Comparison of ENCODE assay signal across 16 cellular contexts in genomic region chr1:21891621-21892479, GRCh38. TPM values are rescaled to one million over a fixed set of nuclear protein-coding genes. Genes with fewer than 3 reads are reported as not detected.
DNase-seq lines count a peak whose midpoint lies in the region; TF ChIP-seq lines count a peak whose summit lies in the region.
"Had no signal": no experiment of that assay in that cellular context is flagged by ENCODE, and none has a peak within 500 bp of the region (broad histone marks: within the 10 kb centered on the region; RNA-seq: fewer than 3 reads in every experiment).

No MANE protein-coding gene starts in this region.

- H3K4me1 ChIP-seq in esophagus muscularis mucosa (peaks cover 39 to 55% (median 51%) of the 10 kb centered on the region in 4 donors), stomach smooth muscle (ENCODE audit: control insufficient read depth, insufficient read depth, low read length) (peaks cover 41% of the 10 kb centered on the region)
- H3K4me1 ChIP-seq in effector memory CD4-positive, alpha-beta T cell (ENCODE audit: control insufficient read depth, insufficient read depth, low read length, poor library complexity, severe bottlenecking): no peaks in the 10 kb centered on the region

- no peaks in the 10 kb centered on the region for H3K27me3 ChIP-seq in esophagus muscularis mucosa
- no peaks in the 10 kb centered on the region for H3K27me3 ChIP-seq in stomach smooth muscle (ENCODE audit: control insufficient read depth in 1 of 2, insufficient read depth in 2 of 2, low read length in 2 of 2)
- H3K27me3 ChIP-seq in effector memory CD4-positive, alpha-beta T cell (replicated peaks; ENCODE audit: control insufficient read depth, insufficient read depth, low read length, poor library complexity, severe bottlenecking): no peaks in the 10 kb centered on the region

- no peaks in the 10 kb centered on the region for H3K9me3 ChIP-seq in esophagus muscularis mucosa
- H3K9me3 ChIP-seq in stomach smooth muscle (ENCODE audit: control insufficient read depth in 2 of 2, low read length in 2 of 2): no peaks in the 10 kb centered on the region
- H3K9me3 ChIP-seq in effector memory CD4-positive, alpha-beta T cell (ENCODE audit: control insufficient read depth, low read length): no peaks in the 10 kb centered on the region

- H3K4me3 ChIP-seq in esophagus muscularis mucosa (no peak overlapping the region), stomach smooth muscle (ENCODE audit: low read length in 2 of 2) (no peak overlapping the region)
- no peak overlapping the region for H3K4me3 ChIP-seq in effector memory CD4-positive, alpha-beta T cell (ENCODE audit: insufficient read depth, low read depth, low read length, poor library complexity, severe bottlenecking)
- H3K4me3 ChIP-seq: GM23338 had no signal

- H3K36me3 ChIP-seq in esophagus muscularis mucosa (peaks cover 50 to 96% (median 89%) of the 10 kb centered on the region in 4 donors), stomach smooth muscle (ENCODE audit: control insufficient read depth in 2 of 2, insufficient read depth in 2 of 2, low read length in 2 of 2) (peaks cover 59 to 65% of the 10 kb centered on the region in 2 donors)
- no peaks in the 10 kb centered on the region for H3K36me3 ChIP-seq in effector memory CD4-positive, alpha-beta T cell (ENCODE audit: control insufficient read depth, insufficient read depth, low read length)

- TF ChIP-seq EP300 in esophagus muscularis mucosa (IDR thresholded peaks at IDR 0.05): no peak

- WGBS in esophagus muscularis mucosa: 82% methylated on average over 8 of the region's 20 CpGs

- no peak for TF ChIP-seq CTCF in esophagus muscularis mucosa (IDR thresholded peaks at IDR 0.05)

- no peak for TF ChIP-seq POLR2A in esophagus muscularis mucosa (IDR thresholded peaks at IDR 0.05; ENCODE audit: low read depth)

- DNase-seq in RPMI8226 (peak; percentile 52), SW480 (ENCODE audit: low spot score) (peak; percentile 69), esophagus muscularis mucosa (ENCODE audit: extremely low spot score) (no peak), NCI-H1694 treated with DMSO at 0.1 percent for 48 hours (lab: John Stamatoyannopoulos, UW) (no peak), GM03348 (ENCODE audit: low spot score) (no peak)
- no peak for DNase-seq in effector memory CD4-positive, alpha-beta T cell
- DNase-seq: COR-L47, GF-D8, KBM-7, NCI-H1436, NCI-H2029 treated with DMSO at 0.1 percent for 48 hours, NCI-H2171 treated with DMSO at 0.1 percent for 48 hours, NCI-H446 treated with DMSO at 0.1 percent for 48 hours, NCI-H748 treated with DMSO at 0.1 percent for 48 hours had no signal

- H3K27ac ChIP-seq in esophagus muscularis mucosa (replicated peaks in 1 of 4) (peak overlapping the region; percentile 93 to 99 (median 98)), stomach smooth muscle (ENCODE audit: low read length) (peak overlapping the region; percentile 24)
- H3K27ac ChIP-seq in effector memory CD4-positive, alpha-beta T cell (ENCODE audit: insufficient read depth, low read length, poor library complexity, severe bottlenecking): no peak overlapping the region

- no peak overlapping the region for H3K9ac ChIP-seq in stomach smooth muscle (ENCODE audit: low read length in 2 of 2)

- intact Hi-C loops in esophagus muscularis mucosa (cut with DNase I): no loop called here

RNA-seq across cellular contexts. Expression of gene HSPG2, which starts 45.3 kb away (rescaled TPM):
- 1,000 to 10,000 TPM in 1 of 4 donors, 100 to 1,000 TPM in 3; 414 to 1,199 (median 595) TPM for total RNA-seq in esophagus muscularis mucosa

Comparison
In these comparisons a context has a peak if more than half of its experiments do, and no peak if none do; other contexts are left out.
1. DNase-seq: peak in RPMI8226 (single experiment) and SW480 (single experiment); none in esophagus muscularis mucosa (single experiment), effector memory CD4-positive, alpha-beta T cell (0 of 3), NCI-H1694 treated with DMSO at 0.1 percent for 48 hours (single experiment) and GM03348 (single experiment).